28 cellular contexts compared by ENCODE assay signal in the genomic region with DNA sequence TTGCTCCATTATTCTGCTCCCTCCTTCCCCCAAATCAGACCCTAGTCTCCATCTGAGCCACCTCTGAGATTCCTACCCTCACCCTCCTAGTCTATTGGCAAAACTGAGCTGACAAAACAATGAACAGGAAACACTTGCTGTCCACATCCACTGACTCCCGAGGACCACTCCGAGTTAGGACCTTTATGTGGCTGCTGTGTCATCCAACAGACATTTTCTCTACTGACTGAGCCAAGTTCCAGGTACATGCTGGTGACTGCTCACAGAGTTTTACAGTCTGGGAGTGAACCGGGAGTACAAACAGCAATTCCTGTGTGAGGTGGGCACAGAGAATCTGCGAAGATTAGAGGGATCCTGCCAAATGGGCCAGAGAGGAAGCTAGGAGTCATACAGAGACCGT. TPM values are rescaled to one million over a fixed set of nuclear protein-coding genes. Genes with fewer than 3 reads are reported as not detected.
DNase-seq lines count a peak whose midpoint lies in the region; ATAC-seq and TF ChIP-seq lines count a peak whose summit lies in the region.
"Had no signal": no experiment of that assay in that cellular context is flagged by ENCODE, and none has a peak within 500 bp of the region (broad histone marks: within the 10 kb centered on the region; RNA-seq: fewer than 3 reads in every experiment).

No MANE protein-coding gene starts in this region.

- peak overlapping the region; percentile 69; the same call in 1 of the 2 replicates for H3K27ac ChIP-seq in VCaP
- H3K27ac ChIP-seq in cingulate gyrus (ENCODE audit: low read depth, low read length) = peak overlapping the region; percentile 29
- peak overlapping the region; percentile 2 for H3K27ac ChIP-seq in parathyroid adenoma
- H3K27ac ChIP-seq: 22Rv1, KMS-11, Peyer's patch, SK-N-MC had no signal

- H3K27me3 ChIP-seq in parathyroid adenoma (ENCODE audit: control insufficient read depth, insufficient read depth, low read length) = no peaks in the 10 kb centered on the region
- H3K27me3 ChIP-seq: Peyer's patch had no signal

- TF ChIP-seq CTCF in VCaP (conservative IDR thresholded peaks at IDR 0.05) = no peak
- no peak for TF ChIP-seq CTCF in parathyroid adenoma (IDR thresholded peaks at IDR 0.05)

- peaks cover 40% of the 10 kb centered on the region for H3K4me1 ChIP-seq in parathyroid adenoma
- H3K4me1 ChIP-seq: Peyer's patch had no signal

- no peaks in the 10 kb centered on the region for H3K79me2 ChIP-seq in parathyroid adenoma

- H3K9ac ChIP-seq in parathyroid adenoma = no peak overlapping the region
- H3K9ac ChIP-seq: KMS-11 had no signal

- DNase-seq in Daoy (ENCODE audit: low read depth) = peak; percentile 21
- DNase-seq in KG1 (lab: John Stamatoyannopoulos, UW) = no peak
- no peak for DNase-seq in COLO829 (ENCODE audit: low spot score)
- DNase-seq in NCI-H187 treated with DMSO at 0.1 percent for 48 hours (lab: John Stamatoyannopoulos, UW) = no peak
- DNase-seq: GOT3, HFFc6, NCI-H1092, NCI-H1417 treated with DMSO at 0.1 percent for 48 hours, NCI-H1694 treated with DMSO at 0.1 percent for 48 hours, NCI-H2081 treated with DMSO at 0.1 percent for 48 hours, NCI-H2171, NCI-H226, NCI-H510A, NCI-H69, Peyer's patch, SHP77 treated with DMSO at 0.1 percent for 48 hours, SW 1271 had no signal

- H3K4me3 ChIP-seq in parathyroid adenoma (ENCODE audit: low read depth, low read length) = no peak overlapping the region
- H3K4me3 ChIP-seq: HAP-1, Peyer's patch, SK-N-MC had no signal

- H3K9me3 ChIP-seq in parathyroid adenoma (ENCODE audit: control insufficient read depth, low read length) = no peaks in the 10 kb centered on the region
- H3K9me3 ChIP-seq: HAP-1, Peyer's patch had no signal

- no peak for ATAC-seq in HG02973 (IDR thresholded peaks at IDR 0.05; ENCODE audit: unreplicated experiment)

- H3K36me3 ChIP-seq in parathyroid adenoma (ENCODE audit: control insufficient read depth, insufficient read depth, low read length) = no peaks in the 10 kb centered on the region
- H3K36me3 ChIP-seq: HAP-1, Peyer's patch had no signal

- H3K4me2 ChIP-seq in parathyroid adenoma (ENCODE audit: low read length) = no peak overlapping the region
- H3K4me2 ChIP-seq: KMS-11 had no signal

- H2AFZ ChIP-seq in parathyroid adenoma = peak overlapping the region; percentile 36

RNA-seq across cellular contexts. Expression of gene CFAP90, which starts 39.2 kb away (rescaled TPM):
- 0.18 TPM in 1 of 2 replicates, not detected in the other for total RNA-seq in Daoy (2014; rRNA removed; shearing (Covaris generic))
- total RNA-seq: G401, HFFc6, HT-29, OCI-LY7, Peyer's patch had no signal

RNA-seq across cellular contexts. Expression of gene FASTKD3, which starts 57.1 kb away (rescaled TPM):
- total RNA-seq in Daoy (2014; rRNA removed; shearing (Covaris generic)) = 14.6 and 15.5 TPM in 2 replicates

RNA-seq across cellular contexts. Expression of gene MTRR, which starts 57.2 kb away (rescaled TPM):
- 27.1 and 40.7 TPM in 2 replicates for total RNA-seq in Daoy (2014; rRNA removed; shearing (Covaris generic))

Comparison
In these comparisons a context has a peak if more than half of its experiments do, and no peak if none do; other contexts are left out.
1. H3K27ac ChIP-seq: peak in every context shown above with its lines; median percentile 69 in VCaP; 29 in cingulate gyrus; 2 in parathyroid adenoma.